ENCODE assay signal across 8 cellular contexts in genomic region chr9:37902804-37903580, GRCh38. TPM values are rescaled to one million over a fixed set of nuclear protein-coding genes. Genes with fewer than 3 reads are reported as not detected.
A peak's percentile ranks its signal among the peaks of the same experiment; 100 is the strongest.
DNase-seq lines count a peak whose midpoint lies in the region; ATAC-seq and TF ChIP-seq lines count a peak whose summit lies in the region.

No MANE protein-coding gene starts in this region.

- WGBS in stomach, 5 donors: 4 to 10% (median 5%) methylated on average over 14 of the region's 14 CpGs

- H3K4me1 ChIP-seq in CD4-positive, CD25-positive, alpha-beta regulatory T cell (ENCODE audit: control insufficient read depth, insufficient read depth, low read length, poor library complexity, severe bottlenecking): peaks cover 26% of the 10 kb centered on the region
- H3K4me1 ChIP-seq in stomach: peaks cover 10 to 35% (median 31%) of the 10 kb centered on the region in 4 donors

- H3K4me1 Mint-ChIP-seq in CD4-positive, CD25-positive, alpha-beta regulatory T cell: peaks cover 13 to 38% (median 21%) of the 10 kb centered on the region in 4 donors
- peaks cover 2 to 22% (median 18%) of the 10 kb centered on the region in 3 donors for H3K4me1 Mint-ChIP-seq in IgD-negative memory B cell
- peaks cover 18% of the 10 kb centered on the region for H3K4me1 Mint-ChIP-seq in activated naive CD8-positive, alpha-beta T cell treated with anti-CD3 and anti-CD28 coated beads for 36 hours

- H3K27ac Mint-ChIP-seq in CD4-positive, CD25-positive, alpha-beta regulatory T cell: peak overlapping the region in 2 of 3 donors; percentile 74 to 78
- H3K27ac Mint-ChIP-seq in IgD-negative memory B cell: peak overlapping the region; percentile 53 to 99 (median 80)
- H3K27ac Mint-ChIP-seq in activated naive CD8-positive, alpha-beta T cell treated with anti-CD3 and anti-CD28 coated beads for 36 hours: peak overlapping the region; percentile 86

- no peak for TF ChIP-seq POLR2A in stomach (IDR thresholded peaks at IDR 0.05)

- TF ChIP-seq EP300 in stomach (IDR thresholded peaks at IDR 0.05): no peak

- peak overlapping the region; percentile 87 for H3K27ac ChIP-seq in CD4-positive, CD25-positive, alpha-beta regulatory T cell (ENCODE audit: insufficient read depth, low read length, poor library complexity, severe bottlenecking)
- peak overlapping the region; percentile 89 to 94 (median 91) for H3K27ac ChIP-seq in stomach

- H3K9me3 Mint-ChIP-seq in CD4-positive, CD25-positive, alpha-beta regulatory T cell: no peaks in the 10 kb centered on the region
- no peaks in the 10 kb centered on the region for H3K9me3 Mint-ChIP-seq in IgD-negative memory B cell
- no peaks in the 10 kb centered on the region for H3K9me3 Mint-ChIP-seq in activated naive CD8-positive, alpha-beta T cell treated with anti-CD3 and anti-CD28 coated beads for 36 hours

- H3K4me3 ChIP-seq in CD4-positive, CD25-positive, alpha-beta regulatory T cell (ENCODE audit: low read depth, low read length): peak overlapping the region; percentile 83
- peak overlapping the region; percentile 81 to 98 (median 96) for H3K4me3 ChIP-seq in stomach

- H3K36me3 Mint-ChIP-seq in CD4-positive, CD25-positive, alpha-beta regulatory T cell: peaks cover 3% of the 10 kb centered on the region
- no peaks in the 10 kb centered on the region for H3K36me3 Mint-ChIP-seq in IgD-negative memory B cell
- peaks cover 5% of the 10 kb centered on the region for H3K36me3 Mint-ChIP-seq in activated naive CD8-positive, alpha-beta T cell treated with anti-CD3 and anti-CD28 coated beads for 36 hours

- no peaks in the 10 kb centered on the region for H3K9me3 ChIP-seq in CD4-positive, CD25-positive, alpha-beta regulatory T cell (ENCODE audit: control insufficient read depth in 2 of 2, low read length in 2 of 2)
- H3K9me3 ChIP-seq in stomach: no peaks in the 10 kb centered on the region

- H3K27me3 ChIP-seq in CD4-positive, CD25-positive, alpha-beta regulatory T cell (ENCODE audit: control insufficient read depth, insufficient read depth, low read length): peaks cover 2% of the 10 kb centered on the region
- H3K27me3 ChIP-seq in stomach: no peaks in the 10 kb centered on the region

- peaks cover 4% of the 10 kb centered on the region for H3K27me3 Mint-ChIP-seq in CD4-positive, CD25-positive, alpha-beta regulatory T cell
- H3K27me3 Mint-ChIP-seq in IgD-negative memory B cell: no peaks in the 10 kb centered on the region
- no peaks in the 10 kb centered on the region for H3K27me3 Mint-ChIP-seq in activated naive CD8-positive, alpha-beta T cell treated with anti-CD3 and anti-CD28 coated beads for 36 hours

- DNase-seq in CD4-positive, CD25-positive, alpha-beta regulatory T cell: peak in 1 of 3 donors; percentile 39
- no peak for DNase-seq in activated naive CD8-positive, alpha-beta T cell treated with anti-CD3 and anti-CD28 coated beads for 36 hours
- DNase-seq in iris pigment epithelial cell (ENCODE audit: low read depth) (peak; percentile 79), stomach (no peak), NCI-H146 (lab: John Stamatoyannopoulos, UW) (no peak), COLO829 (ENCODE audit: low spot score) (no peak)

- no peak for ATAC-seq in CD4-positive, CD25-positive, alpha-beta regulatory T cell (ENCODE audit: low read depth in 2 of 2)
- ATAC-seq in GM19324 (IDR thresholded peaks at IDR 0.05; ENCODE audit: low FRiP score, unreplicated experiment): peak; percentile 6

- H3K4me3 Mint-ChIP-seq in CD4-positive, CD25-positive, alpha-beta regulatory T cell: peak overlapping the region; percentile 89 to 97 (median 92)
- H3K4me3 Mint-ChIP-seq in IgD-negative memory B cell: peak overlapping the region; percentile 86 to 98 (median 96)
- H3K4me3 Mint-ChIP-seq in activated naive CD8-positive, alpha-beta T cell treated with anti-CD3 and anti-CD28 coated beads for 36 hours: peak overlapping the region; percentile 87

- intact Hi-C loops in stomach (cut with DNase I; ENCODE audit: low total_unique reads): no loop called here

- TF ChIP-seq CTCF in stomach (IDR thresholded peaks at IDR 0.05): no peak

- peaks cover 16% of the 10 kb centered on the region for H3K36me3 ChIP-seq in CD4-positive, CD25-positive, alpha-beta regulatory T cell (ENCODE audit: control insufficient read depth, insufficient read depth, low read length)
- H3K36me3 ChIP-seq in stomach: peaks cover 15 to 25% (median 17%) of the 10 kb centered on the region in 4 donors

RNA-seq across cellular contexts. Expression of gene SLC25A51, which starts 0.9 kb away (rescaled TPM):
- total RNA-seq in CD4-positive, CD25-positive, alpha-beta regulatory T cell: 25.3 TPM
- polyA plus RNA-seq in CD4-positive, CD25-positive, alpha-beta regulatory T cell: 10 to 100 TPM; 11.2 to 13.5 (median 12.4) TPM
- polyA plus RNA-seq in IgD-negative memory B cell (13.1 TPM), stomach (1 to 10 TPM; 3.5 to 7.5 (median 5.2) TPM)
- total RNA-seq in activated naive CD8-positive, alpha-beta T cell treated with anti-CD3 and anti-CD28 coated beads for 36 hours: 10 to 100 TPM; 32.2 to 32.7 TPM
- 10 to 100 TPM in 4 of 5 donors, 1 to 10 TPM in 1; 8.4 to 41.5 (median 15.2) TPM for total RNA-seq in stomach
